Comparison of ENCODE assay signal across 9 cellular contexts in genomic region chr2:156430978-156431358, GRCh38. TPM values are rescaled to one million over a fixed set of nuclear protein-coding genes. Genes with fewer than 3 reads are reported as not detected.
A peak's percentile ranks its signal among the peaks of the same experiment; 100 is the strongest.
DNase-seq lines count a peak whose midpoint lies in the region; ATAC-seq and TF ChIP-seq lines count a peak whose summit lies in the region.
"Had no signal": no experiment of that assay in that cellular context is flagged by ENCODE, and none has a peak within 500 bp of the region (broad histone marks: within the 10 kb centered on the region; RNA-seq: fewer than 3 reads in every experiment).

No MANE protein-coding gene starts in this region.

- peak overlapping the region; percentile 63 for H3K27ac Mint-ChIP-seq in activated T-cell treated with anti-CD3 and anti-CD28 coated beads, Interleukin-2, amount 50 U/mL, for 24 hours
- peak overlapping the region; percentile 92 for H3K27ac Mint-ChIP-seq in type B pancreatic cell

- TF ChIP-seq CTCF in epithelial cell of esophagus (IDR thresholded peaks at IDR 0.05; ENCODE audit: insufficient read depth, low read depth, low read length, missing control alignments) (no peak), type B pancreatic cell (conservative IDR thresholded peaks at IDR 0.05) (no peak)

- H3K27me3 Mint-ChIP-seq in activated T-cell treated with anti-CD3 and anti-CD28 coated beads, Interleukin-2, amount 50 U/mL, for 24 hours: no peaks in the 10 kb centered on the region
- no peaks in the 10 kb centered on the region for H3K27me3 Mint-ChIP-seq in type B pancreatic cell

- no peaks in the 10 kb centered on the region for H3K36me3 Mint-ChIP-seq in activated T-cell treated with anti-CD3 and anti-CD28 coated beads, Interleukin-2, amount 50 U/mL, for 24 hours (ENCODE audit: low read depth)
- no peaks in the 10 kb centered on the region for H3K36me3 Mint-ChIP-seq in type B pancreatic cell

- peak; percentile 69 for ATAC-seq in HG02870 (IDR thresholded peaks at IDR 0.05; ENCODE audit: unreplicated experiment)

- no peaks in the 10 kb centered on the region for H3K9me3 Mint-ChIP-seq in activated T-cell treated with anti-CD3 and anti-CD28 coated beads, Interleukin-2, amount 50 U/mL, for 24 hours
- no peaks in the 10 kb centered on the region for H3K9me3 Mint-ChIP-seq in type B pancreatic cell
- H3K9me3 Mint-ChIP-seq: activated T-cell treated with anti-CD3 and anti-CD28 coated beads, Interleukin-2, amount 50 U/mL, for 4 hours had no signal

- no peak for DNase-seq in activated T-cell treated with anti-CD3 and anti-CD28 coated beads, Interleukin-2, amount 50 U/mL, for 24 hours
- no peak for DNase-seq in activated T-cell treated with anti-CD3 and anti-CD28 coated beads, Interleukin-2, amount 50 U/mL, for 1 hour
- DNase-seq in NCI-H69 (lab: John Stamatoyannopoulos, UW) (peak; percentile 36), epithelial cell of esophagus (ENCODE audit: low read depth) (peak; percentile 77), type B pancreatic cell (ENCODE audit: extremely low spot score, unreplicated experiment) (no peak), GDM1 (lab: John Stamatoyannopoulos, UW) (no peak), NAMALWA (ENCODE audit: low spot score) (no peak)
- DNase-seq: activated T-cell treated with anti-CD3 and anti-CD28 coated beads, Interleukin-2, amount 50 U/mL, for 4 hours had no signal

- peak overlapping the region; percentile 4 for H3K4me3 Mint-ChIP-seq in activated T-cell treated with anti-CD3 and anti-CD28 coated beads, Interleukin-2, amount 50 U/mL, for 24 hours
- H3K4me3 Mint-ChIP-seq in type B pancreatic cell: peak overlapping the region; percentile 19
- H3K4me3 Mint-ChIP-seq: activated T-cell treated with anti-CD3 and anti-CD28 coated beads, Interleukin-2, amount 50 U/mL, for 4 hours had no signal

- peaks cover 19% of the 10 kb centered on the region for H3K4me1 Mint-ChIP-seq in activated T-cell treated with anti-CD3 and anti-CD28 coated beads, Interleukin-2, amount 50 U/mL, for 24 hours (ENCODE audit: low read depth)
- peaks cover 9% of the 10 kb centered on the region for H3K4me1 Mint-ChIP-seq in type B pancreatic cell (ENCODE audit: unreplicated experiment)

- no peak overlapping the region for H3K4me3 ChIP-seq in epithelial cell of esophagus (ENCODE audit: low read length)

RNA-seq across cellular contexts. Expression of gene GPD2, which starts 5.2 kb away (rescaled TPM):
- total RNA-seq in type B pancreatic cell (ENCODE audit: low replicate concordance): 25.3 and 56.3 TPM in 2 replicates

Comparison
In these comparisons a context has a peak if more than half of its experiments do, and no peak if none do; other contexts are left out.
1. DNase-seq: peak in NCI-H69 (single experiment) and epithelial cell of esophagus (single experiment); none in activated T-cell treated with anti-CD3 and anti-CD28 coated beads, Interleukin-2, amount 50 U/mL, for 24 hours (single experiment), activated T-cell treated with anti-CD3 and anti-CD28 coated beads, Interleukin-2, amount 50 U/mL, for 1 hour (single experiment), type B pancreatic cell (single experiment), GDM1 (single experiment) and NAMALWA (single experiment).